26 cellular contexts compared by ENCODE assay signal in genomic region chr16:8372141-8372540, GRCh38.
"Had no signal": no experiment of that assay in that cellular context is flagged by ENCODE, and none has a peak within 500 bp of the region (broad histone marks: within the 10 kb centered on the region; RNA-seq: fewer than 3 reads in every experiment).

No MANE protein-coding gene starts in this region.

- H3K27me3 ChIP-seq: neutrophil, pancreas, right lobe of liver, sigmoid colon, stomach, tibial artery, transverse colon, upper lobe of right lung, vagina had no signal

- H3K27me3 Mint-ChIP-seq: natural killer cell treated with Interleukin-12 subunit alpha and Interleukin-12 subunit beta and Interleukin-15 and Interleukin-18, amount 100 ng/mL, for 72 hours; stimulated activated naive B cell treated with anti-CD40 and anti-IgM and Interleukin-4, amounts not matched to agents 10 μg/mL and 1 μg/mL and 100 μg/mL, for 72 hours; stimulated activated naive CD8-positive, alpha-beta T cell treated with anti-CD3 and anti-CD28 coated beads, Interleukin-15, Interleukin-2, amounts not matched to agents 100 ng/mL and 50 ng/mL, for 24 hours had no signal

- H3K36me3 ChIP-seq: neutrophil, pancreas, right lobe of liver, sigmoid colon, stomach, tibial artery, transverse colon, upper lobe of right lung, vagina had no signal

- H3K36me3 Mint-ChIP-seq: natural killer cell treated with Interleukin-12 subunit alpha and Interleukin-12 subunit beta and Interleukin-15 and Interleukin-18, amount 100 ng/mL, for 72 hours; stimulated activated effector memory CD8-positive, alpha-beta T cell treated with anti-CD3 and anti-CD28 coated beads, Interleukin-12 subunit alpha, Interleukin-12 subunit beta, amount 100 ng/mL, for 72 hours; stimulated activated naive B cell treated with anti-CD40 and anti-IgM and Interleukin-4, amounts not matched to agents 10 μg/mL and 1 μg/mL and 100 μg/mL, for 72 hours; type B pancreatic cell had no signal

- H3K4me1 Mint-ChIP-seq: naive thymus-derived CD8-positive, alpha-beta T cell; nephron progenitor cell; stimulated activated effector memory CD8-positive, alpha-beta T cell treated with anti-CD3 and anti-CD28 coated beads, Interleukin-12 subunit alpha, Interleukin-12 subunit beta, amount 100 ng/mL, for 72 hours; stimulated activated naive B cell treated with anti-CD40 and anti-IgM and Interleukin-4, amounts not matched to agents 10 μg/mL and 1 μg/mL and 100 μg/mL, for 72 hours had no signal

- H3K4me3 ChIP-seq: pancreas, psoas muscle, right lobe of liver, sigmoid colon, stomach, tibial artery, transverse colon, upper lobe of right lung, vagina had no signal

- ATAC-seq: naive thymus-derived CD8-positive, alpha-beta T cell; natural killer cell treated with Interleukin-12 subunit alpha and Interleukin-12 subunit beta and Interleukin-15 and Interleukin-18, amount 100 ng/mL, for 72 hours; pancreas; psoas muscle; right cardiac atrium; right lobe of liver; stimulated activated effector memory CD8-positive, alpha-beta T cell treated with anti-CD3 and anti-CD28 coated beads, Interleukin-12 subunit alpha, Interleukin-12 subunit beta, amount 100 ng/mL, for 72 hours; stimulated activated naive B cell treated with anti-CD40 and anti-IgM and Interleukin-4, amounts not matched to agents 10 μg/mL and 1 μg/mL and 100 μg/mL, for 72 hours; upper lobe of right lung had no signal

- DNase-seq: naive thymus-derived CD8-positive, alpha-beta T cell; nephron progenitor cell; nucleus accumbens; pancreas; psoas muscle; right cardiac atrium; right lobe of liver; sigmoid colon; small intestine; stimulated activated CD4-positive, alpha-beta T cell treated with anti-CD3 and anti-CD28 coated beads, Interleukin-15, amount 100 ng/mL, for 24 hours; stimulated activated CD4-positive, alpha-beta T cell treated with anti-CD3 and anti-CD28 coated beads, Interleukin-2, amount 100 ng/mL, for 24 hours; stimulated activated CD4-positive, alpha-beta T cell treated with anti-CD3 and anti-CD28 coated beads, Interleukin-2, amount 100 ng/mL, for 48 hours; stimulated activated CD4-positive, alpha-beta T cell treated with anti-CD3 and anti-CD28 coated beads, Interleukin-4, amount 100 ng/mL, for 24 hours; stimulated activated naive B cell treated with anti-CD40 and anti-IgM and Interleukin-4, amounts not matched to agents 10 μg/mL and 1 μg/mL and 100 μg/mL, for 72 hours; stimulated activated naive CD4-positive, alpha-beta T cell treated with Interleukin-2 at 50 U/mL for 16 hours; stomach; tibial artery; transverse colon; upper lobe of right lung had no signal

- H3K27ac Mint-ChIP-seq: naive thymus-derived CD8-positive, alpha-beta T cell; natural killer cell treated with Interleukin-12 subunit alpha and Interleukin-12 subunit beta and Interleukin-15 and Interleukin-18, amount 100 ng/mL, for 72 hours; nephron progenitor cell; stimulated activated effector memory CD8-positive, alpha-beta T cell treated with anti-CD3 and anti-CD28 coated beads, Interleukin-12 subunit alpha, Interleukin-12 subunit beta, amount 100 ng/mL, for 72 hours; stimulated activated naive B cell treated with anti-CD40 and anti-IgM and Interleukin-4, amounts not matched to agents 10 μg/mL and 1 μg/mL and 100 μg/mL, for 72 hours; stimulated activated naive CD8-positive, alpha-beta T cell treated with anti-CD3 and anti-CD28 coated beads, Interleukin-15, Interleukin-2, amounts not matched to agents 100 ng/mL and 50 ng/mL, for 24 hours; type B pancreatic cell had no signal

- H3K4me3 Mint-ChIP-seq: naive thymus-derived CD8-positive, alpha-beta T cell; natural killer cell treated with Interleukin-12 subunit alpha and Interleukin-12 subunit beta and Interleukin-15 and Interleukin-18, amount 100 ng/mL, for 72 hours; nephron progenitor cell; neural crest cell; stimulated activated effector memory CD8-positive, alpha-beta T cell treated with anti-CD3 and anti-CD28 coated beads, Interleukin-12 subunit alpha, Interleukin-12 subunit beta, amount 100 ng/mL, for 72 hours; stimulated activated naive B cell treated with anti-CD40 and anti-IgM and Interleukin-4, amounts not matched to agents 10 μg/mL and 1 μg/mL and 100 μg/mL, for 72 hours; stimulated activated naive CD8-positive, alpha-beta T cell treated with anti-CD3 and anti-CD28 coated beads, Interleukin-15, Interleukin-2, amounts not matched to agents 100 ng/mL and 50 ng/mL, for 24 hours; type B pancreatic cell had no signal

- FAIRE-seq: pancreas, small intestine had no signal

- H3K4me1 ChIP-seq: pancreas, psoas muscle, right lobe of liver, sigmoid colon, stomach, tibial artery, upper lobe of right lung, vagina had no signal

- H3K9me3 ChIP-seq: neutrophil, pancreas, right lobe of liver, tibial artery, transverse colon, upper lobe of right lung, vagina had no signal

- H3K27ac ChIP-seq: neutrophil, pancreas, psoas muscle, right lobe of liver, sigmoid colon, stomach, tibial artery, transverse colon, upper lobe of right lung, vagina had no signal

- H3K9me3 Mint-ChIP-seq: type B pancreatic cell had no signal
